Comparison of ENCODE assay signal across 8 cellular contexts in the genomic region with DNA sequence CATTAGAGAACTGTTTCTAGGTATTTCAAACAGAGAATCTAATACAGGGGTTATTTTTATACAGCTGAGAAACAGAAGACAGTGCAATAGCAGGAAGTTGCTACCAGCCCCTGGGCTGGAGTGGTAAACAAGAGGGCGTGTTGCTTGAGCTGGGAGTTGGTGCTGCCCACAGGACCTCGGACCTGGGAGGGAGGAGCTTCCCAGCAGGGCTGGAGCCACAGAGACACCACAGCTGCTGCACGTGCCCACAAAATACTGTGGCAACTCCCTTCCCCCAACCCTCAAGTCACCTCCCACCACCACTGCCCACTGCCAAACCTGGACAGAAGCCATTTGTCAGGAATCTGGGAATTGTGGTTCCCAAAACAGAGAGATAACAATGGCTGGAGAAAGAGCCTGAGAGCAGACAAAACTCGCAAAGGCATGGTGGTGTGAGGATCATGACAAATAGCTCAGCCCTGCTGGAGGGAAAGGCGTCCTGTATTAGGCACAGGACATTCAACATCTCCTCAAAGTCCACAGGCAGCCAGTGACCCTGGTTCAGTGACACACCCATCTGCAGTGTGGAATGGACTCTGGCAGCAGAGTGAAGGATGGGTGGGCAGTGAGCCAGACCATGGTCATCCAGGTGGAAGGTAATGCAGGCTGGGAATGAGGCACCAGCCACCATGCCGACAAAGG. TPM values are rescaled to one million over a fixed set of nuclear protein-coding genes. Genes with fewer than 3 reads are reported as not detected.
A peak's percentile ranks its signal among the peaks of the same experiment; 100 is the strongest.
DNase-seq lines count a peak whose midpoint lies in the region; ATAC-seq and TF ChIP-seq lines count a peak whose summit lies in the region.

No MANE protein-coding gene starts in this region.

- peaks cover 3% of the 10 kb centered on the region for H3K36me3 Mint-ChIP-seq in T-helper 17 cell (ENCODE audit: low read depth)
- H3K36me3 Mint-ChIP-seq in activated T-helper 17 cell treated with anti-CD3 and anti-CD28 coated beads, Interleukin-2, amount 50 U/mL, for 72 hours (ENCODE audit: low read depth) = no peaks in the 10 kb centered on the region
- no peaks in the 10 kb centered on the region for H3K36me3 Mint-ChIP-seq in activated naive CD4-positive, alpha-beta T cell treated with anti-CD3 and anti-CD28 coated beads for 36 hours (ENCODE audit: low read depth)

- peak; percentile 48 for ATAC-seq in GM21529 (IDR thresholded peaks at IDR 0.05; ENCODE audit: unreplicated experiment)
- peak; percentile 20 for ATAC-seq in left lung
- no peak for ATAC-seq in T-helper 17 cell
- ATAC-seq in activated T-helper 17 cell treated with anti-CD3 and anti-CD28 coated beads, Interleukin-2, amount 50 U/mL, for 72 hours (replicated peaks) = no peak

- TF ChIP-seq CTCF in C4-2B (conservative IDR thresholded peaks at IDR 0.05) (no peak), left lung (IDR thresholded peaks at IDR 0.05) (no peak)

- H3K9me3 ChIP-seq in left lung (no peaks in the 10 kb centered on the region), T-helper 17 cell (ENCODE audit: control insufficient read depth, low read length, poor library complexity, severe bottlenecking) (no peaks in the 10 kb centered on the region)

- H3K4me3 ChIP-seq in left lung = no peak overlapping the region

- intact Hi-C loops in left lung (cut with DNase I) = loop anchor here in 1 of 2 donors (10.0 kb wide), 1 partner anchor 163 kb away; no protein-coding TSS in a partner anchor
- intact Hi-C loops in activated naive CD4-positive, alpha-beta T cell treated with anti-CD3 and anti-CD28 coated beads for 36 hours (cut with micrococcal nuclease) = no loop called here

- DNase-seq in RPMI7951 (ENCODE audit: low read depth) (peak; percentile 29), left lung (peak in 1 of 2 donors; percentile 76), T-helper 17 cell (no peak), NCI-H82 (lab: John Stamatoyannopoulos, UW) (no peak)
- DNase-seq in activated naive CD4-positive, alpha-beta T cell treated with anti-CD3 and anti-CD28 coated beads for 36 hours = no peak

- H3K36me3 ChIP-seq in left lung = no peaks in the 10 kb centered on the region

- H3K4me1 Mint-ChIP-seq in T-helper 17 cell = peaks cover 11% of the 10 kb centered on the region
- peaks cover 10% of the 10 kb centered on the region for H3K4me1 Mint-ChIP-seq in activated T-helper 17 cell treated with anti-CD3 and anti-CD28 coated beads, Interleukin-2, amount 50 U/mL, for 72 hours
- H3K4me1 Mint-ChIP-seq in activated naive CD4-positive, alpha-beta T cell treated with anti-CD3 and anti-CD28 coated beads for 36 hours (ENCODE audit: low read depth) = peaks cover 10% of the 10 kb centered on the region

- H3K27ac Mint-ChIP-seq in T-helper 17 cell = no peak overlapping the region
- no peak overlapping the region for H3K27ac Mint-ChIP-seq in activated T-helper 17 cell treated with anti-CD3 and anti-CD28 coated beads, Interleukin-2, amount 50 U/mL, for 72 hours
- H3K27ac Mint-ChIP-seq in activated naive CD4-positive, alpha-beta T cell treated with anti-CD3 and anti-CD28 coated beads for 36 hours = no peak overlapping the region

- no peak overlapping the region for H3K4me3 Mint-ChIP-seq in T-helper 17 cell
- no peak overlapping the region for H3K4me3 Mint-ChIP-seq in activated T-helper 17 cell treated with anti-CD3 and anti-CD28 coated beads, Interleukin-2, amount 50 U/mL, for 72 hours
- no peak overlapping the region for H3K4me3 Mint-ChIP-seq in activated naive CD4-positive, alpha-beta T cell treated with anti-CD3 and anti-CD28 coated beads for 36 hours

- H3K4me1 ChIP-seq in left lung = peaks cover 20 to 37% of the 10 kb centered on the region in 2 donors

- peaks cover 11% of the 10 kb centered on the region for H3K27me3 Mint-ChIP-seq in T-helper 17 cell
- peaks cover 3% of the 10 kb centered on the region for H3K27me3 Mint-ChIP-seq in activated T-helper 17 cell treated with anti-CD3 and anti-CD28 coated beads, Interleukin-2, amount 50 U/mL, for 72 hours
- H3K27me3 Mint-ChIP-seq in activated naive CD4-positive, alpha-beta T cell treated with anti-CD3 and anti-CD28 coated beads for 36 hours (ENCODE audit: low read depth) = no peaks in the 10 kb centered on the region

- no peaks in the 10 kb centered on the region for H3K27me3 ChIP-seq in left lung

- CTCF ChIA-PET in activated naive CD4-positive, alpha-beta T cell treated with anti-CD3 and anti-CD28 coated beads for 36 hours (lab: Charles Lee) = interaction anchor here (0.7 to 3.5 kb wide), 8 partner anchors 13 to 349 kb away, joined by 3 to 45 read pairs (median 4); no protein-coding TSS in a partner anchor

- no peaks in the 10 kb centered on the region for H3K9me3 Mint-ChIP-seq in activated T-helper 17 cell treated with anti-CD3 and anti-CD28 coated beads, Interleukin-2, amount 50 U/mL, for 72 hours
- no peaks in the 10 kb centered on the region for H3K9me3 Mint-ChIP-seq in activated naive CD4-positive, alpha-beta T cell treated with anti-CD3 and anti-CD28 coated beads for 36 hours

- H3K27ac ChIP-seq in C4-2B (peak overlapping the region; percentile 22), left lung (peak overlapping the region; percentile 18 to 68)

RNA-seq across cellular contexts. Expression of a gene that starts 57.2 kb away (rescaled TPM):
- 4.5 and 4.6 TPM in 2 replicates for total RNA-seq in RPMI7951 (2014; rRNA removed; shearing (Covaris generic))
- total RNA-seq in left lung (10 to 100 TPM; 18.6 to 31.4 TPM), T-helper 17 cell (100 to 1,000 TPM; 101 to 112 TPM)
- total RNA-seq in activated T-helper 17 cell treated with anti-CD3 and anti-CD28 coated beads, Interleukin-2, amount 50 U/mL, for 72 hours = 10 to 100 TPM; 43.1 to 56.5 TPM
- total RNA-seq in activated naive CD4-positive, alpha-beta T cell treated with anti-CD3 and anti-CD28 coated beads for 36 hours = 10 to 100 TPM; 56.8 to 57.4 TPM

Comparison
In these comparisons a context has a peak if more than half of its experiments do, and no peak if none do; other contexts are left out.
1. ATAC-seq: peak in GM21529 (single experiment) and left lung (single experiment); none in T-helper 17 cell (single experiment) and activated T-helper 17 cell treated with anti-CD3 and anti-CD28 coated beads, Interleukin-2, amount 50 U/mL, for 72 hours (single experiment).